Comparison of ENCODE assay signal across 8 cellular contexts in the genomic region with DNA sequence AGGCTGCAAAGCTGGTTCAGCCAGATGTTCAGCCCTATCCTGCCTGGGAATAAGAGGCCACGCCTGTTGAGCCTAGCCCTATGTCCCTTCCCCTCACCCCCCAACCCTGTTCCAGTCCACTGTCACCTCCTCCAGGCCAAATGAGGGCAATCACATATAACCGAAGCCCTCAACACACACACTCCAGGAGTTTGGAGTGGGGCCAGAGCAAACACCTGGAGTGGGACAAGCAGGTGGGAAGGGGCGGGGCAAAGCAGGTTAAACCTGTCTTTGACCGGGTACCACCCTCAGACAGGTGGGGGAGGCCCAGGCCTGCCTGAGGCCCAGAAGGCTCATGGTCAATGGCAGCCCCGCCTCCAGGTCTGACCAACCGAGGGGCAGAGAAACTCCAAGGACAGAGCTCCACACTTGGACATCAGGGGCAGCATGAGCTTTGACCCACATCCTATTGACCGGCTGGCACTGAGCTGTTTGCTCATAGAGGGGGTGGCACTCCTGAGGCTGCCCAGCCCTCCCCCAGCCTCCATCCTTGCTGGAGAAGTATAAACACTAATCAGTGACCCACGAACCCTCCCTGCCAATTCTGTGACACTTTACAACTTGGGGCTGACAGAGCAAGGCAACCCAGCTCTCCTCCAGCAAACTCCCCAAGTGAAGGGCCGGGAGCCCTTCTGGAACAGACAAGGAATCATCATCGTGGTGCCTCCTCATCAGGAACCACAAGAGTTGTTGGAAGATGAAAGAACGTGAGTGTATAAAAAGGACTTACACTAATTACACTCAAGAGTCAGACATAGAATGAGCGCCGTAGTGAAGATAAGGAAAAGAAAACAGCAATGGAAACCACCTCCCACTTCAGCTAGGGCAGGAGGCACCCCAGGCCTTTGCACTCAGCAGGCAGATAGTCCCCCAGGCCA. TPM values are rescaled to one million over a fixed set of nuclear protein-coding genes. Genes with fewer than 3 reads are reported as not detected.
DNase-seq lines count a peak whose midpoint lies in the region; ATAC-seq and TF ChIP-seq lines count a peak whose summit lies in the region.

No MANE protein-coding gene starts in this region.

- H3K27me3 ChIP-seq in HUES6 (ENCODE audit: control insufficient read depth, insufficient read depth, low read length): peaks cover 28% of the 10 kb centered on the region; the same call in 1 of the 2 replicates

- H3K4me1 Mint-ChIP-seq in activated T-helper 17 cell treated with anti-CD3 and anti-CD28 coated beads, Interleukin-2, amount 50 U/mL, for 72 hours: peaks cover 8% of the 10 kb centered on the region

- peak overlapping the region; percentile 74 for H3K9ac ChIP-seq in HUES6 (ENCODE audit: low read length)

- H3K27ac Mint-ChIP-seq in activated T-helper 17 cell treated with anti-CD3 and anti-CD28 coated beads, Interleukin-2, amount 50 U/mL, for 72 hours: peak overlapping the region; percentile 48

- no peak for ATAC-seq in activated T-helper 17 cell treated with anti-CD3 and anti-CD28 coated beads, Interleukin-2, amount 50 U/mL, for 72 hours (replicated peaks)
- ATAC-seq in GM19455 (IDR thresholded peaks at IDR 0.05; ENCODE audit: unreplicated experiment) (no peak), HG03442 (IDR thresholded peaks at IDR 0.05; ENCODE audit: unreplicated experiment) (no peak), GM18873 (IDR thresholded peaks at IDR 0.05; ENCODE audit: low FRiP score, unreplicated experiment) (no peak)

- H3K27ac ChIP-seq in 22Rv1 (peak overlapping the region; percentile 100), HUES6 (ENCODE audit: low read depth, low read length) (no peak overlapping the region)

- TF ChIP-seq CTCF in 22Rv1 (IDR thresholded peaks at IDR 0.05) (no peak), lower leg skin (IDR thresholded peaks at IDR 0.05) (no peak)

- no peaks in the 10 kb centered on the region for H3K27me3 Mint-ChIP-seq in activated T-helper 17 cell treated with anti-CD3 and anti-CD28 coated beads, Interleukin-2, amount 50 U/mL, for 72 hours

- no peaks in the 10 kb centered on the region for H3K9me3 Mint-ChIP-seq in activated T-helper 17 cell treated with anti-CD3 and anti-CD28 coated beads, Interleukin-2, amount 50 U/mL, for 72 hours

- peak; percentile 68 to 90 for DNase-seq in lower leg skin (ENCODE audit: low spot score in 2 of 2)
- DNase-seq in glomerular visceral epithelial cell (ENCODE audit: extremely low spot score): no peak

- H3K9me3 ChIP-seq in HUES6 (ENCODE audit: control insufficient read depth, insufficient read depth, low read depth, low read length): no peaks in the 10 kb centered on the region

- peak overlapping the region; percentile 18 for H3K4me3 Mint-ChIP-seq in activated T-helper 17 cell treated with anti-CD3 and anti-CD28 coated beads, Interleukin-2, amount 50 U/mL, for 72 hours

- no peak for TF ChIP-seq POLR2A in lower leg skin (IDR thresholded peaks at IDR 0.05)

- WGBS in lower leg skin, 2 donors: 38 to 41% methylated on average over 12 to 13 of the region's 13 CpGs

- H3K4me3 ChIP-seq in HUES6 (ENCODE audit: low read depth, low read length): peak overlapping the region; percentile 62
- H3K4me3 ChIP-seq in lower leg skin (ENCODE audit: low read depth, poor library complexity, severe bottlenecking): peak overlapping the region; percentile 37

- H3K4me1 ChIP-seq in HUES6 (ENCODE audit: control insufficient read depth, insufficient read depth, low read length): peaks cover 17% of the 10 kb centered on the region

- H3K36me3 Mint-ChIP-seq in activated T-helper 17 cell treated with anti-CD3 and anti-CD28 coated beads, Interleukin-2, amount 50 U/mL, for 72 hours (ENCODE audit: low read depth): peaks cover 4% of the 10 kb centered on the region

- peaks cover 39% of the 10 kb centered on the region for H3K36me3 ChIP-seq in HUES6 (ENCODE audit: control insufficient read depth, insufficient read depth, low read length)

- intact Hi-C loops in lower leg skin (cut with DNase I; ENCODE audit: low total_unique reads): loop anchor here (10.0 kb wide), 1 partner anchor 150 kb away; a partner anchor contains a TSS

RNA-seq across cellular contexts. Expression of a gene that starts 1.5 kb away (rescaled TPM):
- total RNA-seq in activated T-helper 17 cell treated with anti-CD3 and anti-CD28 coated beads, Interleukin-2, amount 50 U/mL, for 72 hours: under 1 TPM; 0.13 to 0.15 TPM
- 100 to 1,000 TPM in 2 of 4 donors, 10 to 100 TPM in 2; 84.3 to 120 (median 97.2) TPM for total RNA-seq in lower leg skin

RNA-seq across cellular contexts. Expression of a gene that starts 10.7 kb away (rescaled TPM):
- 10 to 100 TPM; 11.2 to 15.5 TPM for total RNA-seq in activated T-helper 17 cell treated with anti-CD3 and anti-CD28 coated beads, Interleukin-2, amount 50 U/mL, for 72 hours
- 10 to 100 TPM; 16.4 to 28.6 (median 22.3) TPM for total RNA-seq in lower leg skin

RNA-seq across cellular contexts. Expression of a gene that starts 29.9 kb away (rescaled TPM):
- 10 to 100 TPM; 65.6 to 99.0 TPM for total RNA-seq in activated T-helper 17 cell treated with anti-CD3 and anti-CD28 coated beads, Interleukin-2, amount 50 U/mL, for 72 hours
- total RNA-seq in lower leg skin: 10 to 100 TPM; 23.4 to 55.6 (median 37.4) TPM

Comparison
In these comparisons a context has a peak if more than half of its experiments do, and no peak if none do; other contexts are left out.
1. RNA of a gene that starts 1.5 kb away (total RNA-seq): 84.3 to 120 TPM in lower leg skin; 0.13 to 0.15 TPM in activated T-helper 17 cell treated with anti-CD3 and anti-CD28 coated beads, Interleukin-2, amount 50 U/mL, for 72 hours; every median in the first group is over 10 times any median in the second.